Comparison of ENCODE assay signal across 18 cellular contexts in the genomic region with DNA sequence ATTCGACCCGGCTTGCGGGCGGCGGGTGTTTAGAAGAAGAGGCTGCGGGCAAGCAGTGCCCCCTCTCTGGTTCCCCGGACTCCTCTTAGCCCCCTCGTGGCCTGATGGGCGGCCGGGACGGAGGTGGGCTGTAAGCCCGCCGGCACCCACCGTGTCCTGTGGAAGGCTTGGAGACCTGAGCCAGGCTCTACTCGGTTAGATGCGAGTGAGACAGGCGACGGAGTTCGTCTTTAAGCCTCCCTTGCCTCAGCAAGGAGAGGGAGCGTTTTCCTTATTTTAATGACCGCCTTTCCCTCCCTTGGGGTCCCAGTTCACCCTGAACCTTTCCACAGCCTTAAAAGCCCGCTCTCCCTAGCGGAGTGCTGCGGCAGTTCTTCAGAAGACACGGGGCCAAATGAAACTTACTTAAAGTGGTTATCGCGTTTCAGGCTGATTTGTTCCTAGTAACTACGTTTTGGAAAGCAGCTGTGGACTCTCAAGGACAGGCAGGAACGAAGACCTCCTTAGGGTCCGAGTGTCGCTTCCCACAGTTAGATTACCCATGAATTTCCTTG. TPM values are rescaled to one million over a fixed set of nuclear protein-coding genes. Genes with fewer than 3 reads are reported as not detected.
DNase-seq lines count a peak whose midpoint lies in the region; ATAC-seq and TF ChIP-seq lines count a peak whose summit lies in the region.
"Had no signal": no experiment of that assay in that cellular context is flagged by ENCODE, and none has a peak within 500 bp of the region (broad histone marks: within the 10 kb centered on the region; RNA-seq: fewer than 3 reads in every experiment).

No MANE protein-coding gene starts in this region.

- CTCF ChIA-PET in CD4-positive, alpha-beta T cell (lab: Charles Lee): no interaction called here

- H3K4me3 Mint-ChIP-seq in endothelial cell (ENCODE audit: unreplicated experiment): peak overlapping the region; percentile 82
- peak overlapping the region; percentile 60 for H3K4me3 Mint-ChIP-seq in neural progenitor cell
- H3K4me3 Mint-ChIP-seq in CD4-positive, alpha-beta T cell: no peak overlapping the region
- H3K4me3 Mint-ChIP-seq: dendritic cell treated with granulocyte-macrophage colony-stimulating factor and Interleukin-4, amounts not matched to agents 40 ng/mL and 50 ng/mL, for 4 days had no signal

- H2AFZ ChIP-seq in neural progenitor cell (replicated peaks): peak overlapping the region; percentile 42

- H4K20me1 ChIP-seq in neural progenitor cell (ENCODE audit: low read depth): no peaks in the 10 kb centered on the region

- H3K27me3 Mint-ChIP-seq in endothelial cell (ENCODE audit: unreplicated experiment): peaks cover 6% of the 10 kb centered on the region
- H3K27me3 Mint-ChIP-seq in neural progenitor cell (ENCODE audit: insufficient read depth, low read depth): peaks cover 46% of the 10 kb centered on the region
- peaks cover 34% of the 10 kb centered on the region for H3K27me3 Mint-ChIP-seq in CD4-positive, alpha-beta T cell

- no peak overlapping the region for H3K9ac ChIP-seq in neural progenitor cell

- H3K27ac Mint-ChIP-seq in endothelial cell (ENCODE audit: unreplicated experiment): no peak overlapping the region
- no peak overlapping the region for H3K27ac Mint-ChIP-seq in neural progenitor cell
- no peak overlapping the region for H3K27ac Mint-ChIP-seq in CD4-positive, alpha-beta T cell
- H3K27ac Mint-ChIP-seq: CD4-positive, alpha-beta memory T cell; dendritic cell treated with granulocyte-macrophage colony-stimulating factor and Interleukin-4, amounts not matched to agents 40 ng/mL and 50 ng/mL, for 4 days; immature natural killer cell had no signal

- POLR2A ChIA-PET in CD4-positive, alpha-beta T cell (lab: Charles Lee): no interaction called here

- peaks cover 4% of the 10 kb centered on the region for H3K36me3 Mint-ChIP-seq in endothelial cell (ENCODE audit: low read depth, unreplicated experiment)
- H3K36me3 Mint-ChIP-seq in neural progenitor cell: peaks cover 1% of the 10 kb centered on the region
- H3K36me3 Mint-ChIP-seq in CD4-positive, alpha-beta T cell (ENCODE audit: low read depth): no peaks in the 10 kb centered on the region
- H3K36me3 Mint-ChIP-seq: CD4-positive, alpha-beta memory T cell had no signal

- TF ChIP-seq EP300 in tibial nerve (IDR thresholded peaks at IDR 0.05): no peak

- H3K27ac ChIP-seq in cardiac muscle cell (no peak overlapping the region), neural progenitor cell (no peak overlapping the region), tibial nerve (peak overlapping the region; percentile 32 to 87 (median 64))
- no peak overlapping the region for H3K27ac ChIP-seq in CD4-positive, alpha-beta T cell (ENCODE audit: low read depth, low read length)
- H3K27ac ChIP-seq: right lobe of liver had no signal

- no peak for TF ChIP-seq CTCF in cardiac muscle cell (IDR thresholded peaks at IDR 0.05; ENCODE audit: low read depth, low read length)
- TF ChIP-seq CTCF in endothelial cell (IDR thresholded peaks at IDR 0.05; ENCODE audit: unreplicated experiment): no peak
- no peak for TF ChIP-seq CTCF in neural progenitor cell (IDR thresholded peaks at IDR 0.05)
- no peak for TF ChIP-seq CTCF in tibial nerve (IDR thresholded peaks at IDR 0.05)
- TF ChIP-seq CTCF in CD4-positive, alpha-beta T cell (IDR thresholded peaks at IDR 0.05): no peak

- peaks cover 5% of the 10 kb centered on the region for H3K9me3 Mint-ChIP-seq in endothelial cell (ENCODE audit: unreplicated experiment)
- H3K9me3 Mint-ChIP-seq in neural progenitor cell: peaks cover 18% of the 10 kb centered on the region
- H3K9me3 Mint-ChIP-seq in CD4-positive, alpha-beta T cell: no peaks in the 10 kb centered on the region
- H3K9me3 Mint-ChIP-seq: dendritic cell treated with granulocyte-macrophage colony-stimulating factor and Interleukin-4, amounts not matched to agents 40 ng/mL and 50 ng/mL, for 4 days had no signal

- no peaks in the 10 kb centered on the region for H3K4me1 ChIP-seq in cardiac muscle cell (ENCODE audit: low read depth)
- no peaks in the 10 kb centered on the region for H3K4me1 ChIP-seq in neural progenitor cell
- H3K4me1 ChIP-seq in tibial nerve: peaks cover 0 to 7% (median 0%) of the 10 kb centered on the region in 4 donors
- H3K4me1 ChIP-seq: right lobe of liver had no signal

- peaks cover 13% of the 10 kb centered on the region for H3K4me1 Mint-ChIP-seq in endothelial cell (ENCODE audit: unreplicated experiment)
- H3K4me1 Mint-ChIP-seq in neural progenitor cell: peaks cover 10% of the 10 kb centered on the region
- H3K4me1 Mint-ChIP-seq in CD4-positive, alpha-beta T cell (ENCODE audit: low read depth): no peaks in the 10 kb centered on the region
- H3K4me1 Mint-ChIP-seq: immature natural killer cell had no signal

- no peak for ATAC-seq in Right ventricle myocardium superior (ENCODE audit: poor library complexity)
- no peak for ATAC-seq in HG02610 (IDR thresholded peaks at IDR 0.05; ENCODE audit: unreplicated experiment)
- no peak for ATAC-seq in CD4-positive, alpha-beta T cell (ENCODE audit: poor library complexity)

- H3K4me3 ChIP-seq in cardiac muscle cell (peak overlapping the region; percentile 26), neural progenitor cell (peak overlapping the region; percentile 53), tibial nerve (peak overlapping the region; percentile 24 to 57 (median 41))
- H3K4me3 ChIP-seq: right lobe of liver had no signal

- no peaks in the 10 kb centered on the region for H3K79me2 ChIP-seq in neural progenitor cell (ENCODE audit: low read depth)

- H3K36me3 ChIP-seq in cardiac muscle cell (no peaks in the 10 kb centered on the region), neural progenitor cell (no peaks in the 10 kb centered on the region), tibial nerve (no peaks in the 10 kb centered on the region)
- H3K36me3 ChIP-seq: right lobe of liver had no signal

- H3K4me2 ChIP-seq in neural progenitor cell: peak overlapping the region; percentile 85

- peaks cover 97% of the 10 kb centered on the region for H3K27me3 ChIP-seq in cardiac muscle cell
- peaks cover 100% of the 10 kb centered on the region for H3K27me3 ChIP-seq in neural progenitor cell
- H3K27me3 ChIP-seq in tibial nerve: peaks cover 0 to 35% of the 10 kb centered on the region in 2 donors
- H3K27me3 ChIP-seq in CD4-positive, alpha-beta T cell (ENCODE audit: control insufficient read depth, insufficient read depth, low read length): peaks cover 32% of the 10 kb centered on the region

- intact Hi-C loops in Right ventricle myocardium superior (cut with DNase I): no loop called here
- intact Hi-C loops in CD4-positive, alpha-beta T cell (cut with DNase I, micrococcal nuclease): no loop called here

- H3F3A ChIP-seq in neural progenitor cell (ENCODE audit: low read depth): no peaks in the 10 kb centered on the region

- H3K9me3 ChIP-seq in cardiac muscle cell (ENCODE audit: low read depth) (no peaks in the 10 kb centered on the region), neural progenitor cell (ENCODE audit: low read depth) (no peaks in the 10 kb centered on the region), tibial nerve (no peaks in the 10 kb centered on the region)
- H3K9me3 ChIP-seq in CD4-positive, alpha-beta T cell (ENCODE audit: control insufficient read depth, low read length): no peaks in the 10 kb centered on the region
- H3K9me3 ChIP-seq: right lobe of liver had no signal

- DNase-seq in cardiac muscle cell (ENCODE audit: low read depth in 1 of 2, low spot score in 1 of 2): no peak
- no peak for DNase-seq in Right ventricle myocardium superior
- no peak for DNase-seq in endothelial cell (ENCODE audit: low spot score)
- peak; percentile 13 for DNase-seq in neural progenitor cell (ENCODE audit: low spot score)
- DNase-seq in tibial nerve (ENCODE audit: low spot score in 2 of 2): no peak
- no peak for DNase-seq in H4 (ENCODE audit: low spot score)
- no peak for DNase-seq in CD4-positive, alpha-beta T cell
- DNase-seq: CD4-positive, alpha-beta memory T cell; immature natural killer cell; KG1; NCI-H146; NCI-H510A treated with DMSO at 0.1 percent for 48 hours; stimulated activated naive CD4-positive, alpha-beta T cell had no signal

- WGBS in tibial nerve, 2 donors: 5 to 37% methylated on average over 16 to 31 of the region's 31 CpGs

- no peak for TF ChIP-seq POLR2A in tibial nerve (IDR thresholded peaks at IDR 0.05)

RNA-seq across cellular contexts. Expression of gene SLITRK2, which starts 1.0 kb away (rescaled TPM):
- total RNA-seq in cardiac muscle cell (under 0.01 and 0.09 TPM in 2 replicates), Right ventricle myocardium superior (0.27 TPM), endothelial cell (ENCODE audit: unreplicated experiment) (0.10 TPM), neural progenitor cell (ENCODE audit: low replicate concordance) (0.12 and 0.26 TPM in 2 replicates), tibial nerve (1 to 10 TPM; 2.7 to 6.9 (median 5.3) TPM)
- not detected in 2 replicates for polyA plus RNA-seq in cardiac muscle cell
- 0.90 and 1.3 TPM in 2 replicates for total RNA-seq in H4 (2014; rRNA removed; shearing (Covaris generic))
- not detected for total RNA-seq in CD4-positive, alpha-beta T cell
- total RNA-seq: CD4-positive, alpha-beta memory T cell; G401; T-helper 1 cell treated with Interleukin-12 subunit alpha and Interleukin-12 subunit beta and Interleukin-4 antibody, amounts not matched to agents 30 ng/mL and 1 ng/mL, for 36 hours had no signal
- polyA plus RNA-seq: CD4-positive, alpha-beta memory T cell; immature natural killer cell had no signal

Comparison
In these comparisons a context has a peak if more than half of its experiments do, and no peak if none do; other contexts are left out.
1. H3K27ac ChIP-seq: peak in tibial nerve (4 of 4); none in cardiac muscle cell (single experiment), neural progenitor cell (single experiment) and CD4-positive, alpha-beta T cell (single experiment).
2. Peak in every context shown above with its lines, with median percentiles within 50 percentile points of each other: H3K4me3 ChIP-seq.